Comparison of ENCODE assay signal across 13 cellular contexts in the genomic region with DNA sequence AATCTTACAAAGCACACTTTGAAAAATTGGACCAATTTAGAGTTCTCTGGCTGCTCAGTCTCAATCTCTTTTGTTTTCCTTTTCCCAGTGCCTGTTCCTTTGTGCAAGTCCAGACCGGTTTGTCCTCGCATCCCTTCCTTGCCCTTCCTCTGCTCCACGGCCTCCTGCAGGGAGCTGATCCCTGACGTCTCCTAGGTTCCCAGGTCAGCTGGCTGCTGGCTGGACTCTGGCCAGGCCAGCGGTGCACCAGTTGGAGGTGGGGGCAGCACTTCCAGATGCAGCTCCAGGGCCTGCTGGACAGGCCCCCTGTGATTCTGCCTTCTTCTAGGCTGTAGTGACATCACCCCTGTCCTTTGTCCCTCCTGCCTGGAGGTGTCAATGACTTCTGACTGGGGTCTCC. TPM values are rescaled to one million over a fixed set of nuclear protein-coding genes. Genes with fewer than 3 reads are reported as not detected.
DNase-seq lines count a peak whose midpoint lies in the region; ATAC-seq and TF ChIP-seq lines count a peak whose summit lies in the region.
"Had no signal": no experiment of that assay in that cellular context is flagged by ENCODE, and none has a peak within 500 bp of the region (broad histone marks: within the 10 kb centered on the region; RNA-seq: fewer than 3 reads in every experiment).

No MANE protein-coding gene starts in this region.

- H3K18ac ChIP-seq in mesendoderm (ENCODE audit: low read length): no peak overlapping the region

- H3K4me1 Mint-ChIP-seq in Caco-2 (ENCODE audit: low read depth, unreplicated experiment): peaks cover 39% of the 10 kb centered on the region
- peaks cover 0 to 4% (median 0%) of the 10 kb centered on the region in 7 donors for H3K4me1 Mint-ChIP-seq in naive thymus-derived CD4-positive, alpha-beta T cell
- H3K4me1 Mint-ChIP-seq: stimulated activated memory B cell treated with anti-CD40 and anti-IgM and Interleukin-4, amounts not matched to agents 10 μg/mL and 1 μg/mL and 100 μg/mL, for 72 hours had no signal

- H3K36me3 Mint-ChIP-seq in Caco-2 (ENCODE audit: insufficient read depth, unreplicated experiment): peaks cover 12% of the 10 kb centered on the region
- H3K36me3 Mint-ChIP-seq in naive thymus-derived CD4-positive, alpha-beta T cell: no peaks in the 10 kb centered on the region
- H3K36me3 Mint-ChIP-seq: natural killer cell treated with Interleukin-12 subunit alpha and Interleukin-12 subunit beta and Interleukin-15 and Interleukin-18, amount 100 ng/mL, for 72 hours; stimulated activated memory B cell treated with anti-CD40 and anti-IgM and Interleukin-4, amounts not matched to agents 10 μg/mL and 1 μg/mL and 100 μg/mL, for 72 hours had no signal

- no peaks in the 10 kb centered on the region for H3K27me3 Mint-ChIP-seq in Caco-2 (ENCODE audit: insufficient read depth, unreplicated experiment)
- H3K27me3 Mint-ChIP-seq in naive thymus-derived CD4-positive, alpha-beta T cell: peaks cover 0 to 9% (median 2%) of the 10 kb centered on the region in 5 donors
- H3K27me3 Mint-ChIP-seq: stimulated activated memory B cell treated with anti-CD40 and anti-IgM and Interleukin-4, amounts not matched to agents 10 μg/mL and 1 μg/mL and 100 μg/mL, for 72 hours had no signal

- peak; percentile 50 to 77 for DNase-seq in Caco-2
- peak; percentile 79 for DNase-seq in MG63
- peak; percentile 9 for DNase-seq in cerebellar cortex (ENCODE audit: low spot score)
- peak; percentile 31 for DNase-seq in mesendoderm
- DNase-seq in HEK293T (ENCODE audit: extremely low spot score): no peak
- DNase-seq in naive thymus-derived CD4-positive, alpha-beta T cell: no peak
- DNase-seq: activated CD8-positive, alpha-beta memory T cell treated with anti-CD3 and anti-CD28 coated beads for 24 hours; activated effector memory CD4-positive, alpha-beta T cell treated with Interleukin-2 at 50 U/mL for 16 hours; aorta had no signal

- no peak overlapping the region for H2BK15ac ChIP-seq in mesendoderm (replicated peaks; ENCODE audit: low read depth)

- H3K79me1 ChIP-seq in mesendoderm (ENCODE audit: low read length): no peaks in the 10 kb centered on the region

- no peak overlapping the region for H4K8ac ChIP-seq in mesendoderm (ENCODE audit: low read depth, low read length)

- intact Hi-C loops in Caco-2 (cut with micrococcal nuclease; ENCODE audit: unreplicated experiment): no loop called here
- intact Hi-C loops in naive thymus-derived CD4-positive, alpha-beta T cell (cut with micrococcal nuclease): no loop called here

- CTCF ChIA-PET in Caco-2 (lab: Charles Lee) (interaction anchor here (1.5 kb wide), 1 partner anchor 44 kb away, joined by 6 read pairs; no protein-coding TSS in a partner anchor), HEK293T (lab: Yijun Ruan, JAX) (no interaction called here)
- CTCF ChIA-PET in naive thymus-derived CD4-positive, alpha-beta T cell (lab: Charles Lee): no interaction called here

- no peak for TF ChIP-seq CTCF in Caco-2 (IDR thresholded peaks at IDR 0.05; ENCODE audit: insufficient read depth in 1 of 2, low read depth in 1 of 2, low read length in 1 of 2, severe bottlenecking in 1 of 2, unreplicated experiment in 1 of 2)

- no peak overlapping the region for H3K9ac ChIP-seq in mesendoderm (ENCODE audit: low read length)

- ATAC-seq in GM21528 (IDR thresholded peaks at IDR 0.05; ENCODE audit: low FRiP score, unreplicated experiment) (no peak), GM18868 (IDR thresholded peaks at IDR 0.05; ENCODE audit: unreplicated experiment) (no peak)
- no peak for ATAC-seq in naive thymus-derived CD4-positive, alpha-beta T cell
- ATAC-seq: stimulated activated memory B cell treated with anti-CD40 and anti-IgM and Interleukin-4, amounts not matched to agents 10 μg/mL and 1 μg/mL and 100 μg/mL, for 72 hours had no signal

- H4K5ac ChIP-seq in mesendoderm (ENCODE audit: low read length): no peak overlapping the region

- no peak overlapping the region for H3K23ac ChIP-seq in mesendoderm (ENCODE audit: low read length)

- H2BK120ac ChIP-seq in mesendoderm (ENCODE audit: low read depth, low read length): no peak overlapping the region

- no peaks in the 10 kb centered on the region for H3K9me3 Mint-ChIP-seq in Caco-2 (ENCODE audit: unreplicated experiment)
- H3K9me3 Mint-ChIP-seq in naive thymus-derived CD4-positive, alpha-beta T cell: no peaks in the 10 kb centered on the region
- H3K9me3 Mint-ChIP-seq: natural killer cell treated with Interleukin-12 subunit alpha and Interleukin-12 subunit beta and Interleukin-15 and Interleukin-18, amount 100 ng/mL, for 72 hours had no signal

- H3K4ac ChIP-seq in mesendoderm (ENCODE audit: low read depth, low read length): no peak overlapping the region

- POLR2A ChIA-PET in Caco-2 (lab: Charles Lee): no interaction called here
- POLR2A ChIA-PET in HEK293T (lab: Yijun Ruan, JAX): interaction anchor here (1.1 kb wide), 1 partner anchor 44 kb away, joined by 5 read pairs; the partner anchor contains the start of gene KPNA3
- POLR2A ChIA-PET in naive thymus-derived CD4-positive, alpha-beta T cell (lab: Charles Lee): no interaction called here

- H3K27me3 ChIP-seq in Caco-2 (replicated peaks; ENCODE audit: control insufficient read depth, insufficient read depth, low read length) (no peaks in the 10 kb centered on the region), MG63 (no peaks in the 10 kb centered on the region), mesendoderm (ENCODE audit: insufficient read depth, low read length, poor library complexity) (no peaks in the 10 kb centered on the region)
- no peaks in the 10 kb centered on the region for H3K27me3 ChIP-seq in naive thymus-derived CD4-positive, alpha-beta T cell (ENCODE audit: control insufficient read depth in 2 of 2, insufficient read depth in 2 of 2, low read length in 2 of 2)

- H3K9me3 ChIP-seq in Caco-2: no peaks in the 10 kb centered on the region
- 0 out of 2 replicates have a peak, but pooled peaks cover 2% of the 10 kb centered on the region for H3K9me3 ChIP-seq in MG63
- H3K9me3 ChIP-seq in naive thymus-derived CD4-positive, alpha-beta T cell (ENCODE audit: control insufficient read depth in 2 of 3, low read length in 3 of 3): no peaks in the 10 kb centered on the region

- H3K4me2 ChIP-seq in mesendoderm (ENCODE audit: low read length): no peak overlapping the region

- no TSS peak for BruUV-seq in Caco-2 (replicated peaks; lab: Mats Ljungman, UMichigan)

- H3K4me1 ChIP-seq in Caco-2 (peaks cover 50% of the 10 kb centered on the region), mesendoderm (ENCODE audit: control insufficient read depth, low read depth, low read length) (no peaks in the 10 kb centered on the region)
- no peaks in the 10 kb centered on the region for H3K4me1 ChIP-seq in naive thymus-derived CD4-positive, alpha-beta T cell (ENCODE audit: control insufficient read depth in 2 of 2, insufficient read depth in 2 of 2, low read length in 2 of 2)

- no peak overlapping the region for H3K4me3 ChIP-seq in Caco-2 (ENCODE audit: low read depth, low read length)
- H3K4me3 ChIP-seq in MG63: no peak overlapping the region
- no peak overlapping the region for H3K4me3 ChIP-seq in mesendoderm (ENCODE audit: low read length)
- no peak overlapping the region for H3K4me3 ChIP-seq in naive thymus-derived CD4-positive, alpha-beta T cell (ENCODE audit: low read length)

- H3K4me3 Mint-ChIP-seq in Caco-2 (ENCODE audit: unreplicated experiment): peak overlapping the region; percentile 22
- no peak overlapping the region for H3K4me3 Mint-ChIP-seq in naive thymus-derived CD4-positive, alpha-beta T cell
- H3K4me3 Mint-ChIP-seq: natural killer cell treated with Interleukin-12 subunit alpha and Interleukin-12 subunit beta and Interleukin-15 and Interleukin-18, amount 100 ng/mL, for 72 hours; stimulated activated memory B cell treated with anti-CD40 and anti-IgM and Interleukin-4, amounts not matched to agents 10 μg/mL and 1 μg/mL and 100 μg/mL, for 72 hours had no signal

- H3K27ac Mint-ChIP-seq in Caco-2 (ENCODE audit: unreplicated experiment): peak overlapping the region; percentile 84
- peak overlapping the region in 1 of 9 donors; percentile 44 for H3K27ac Mint-ChIP-seq in naive thymus-derived CD4-positive, alpha-beta T cell
- H3K27ac Mint-ChIP-seq: natural killer cell treated with Interleukin-12 subunit alpha and Interleukin-12 subunit beta and Interleukin-15 and Interleukin-18, amount 100 ng/mL, for 72 hours; stimulated activated memory B cell treated with anti-CD40 and anti-IgM and Interleukin-4, amounts not matched to agents 10 μg/mL and 1 μg/mL and 100 μg/mL, for 72 hours had no signal

- no CpG with 5 or more reads among the region's 5 CpGs for WGBS in mesendoderm (ENCODE audit: extremely low coverage, insufficient coverage, low lambda C conversion rate)

- no peak overlapping the region for H3K56ac ChIP-seq in mesendoderm (ENCODE audit: low read length)

- no peak overlapping the region for H2AK5ac ChIP-seq in mesendoderm (ENCODE audit: low read length)

- no peak overlapping the region for H3K27ac ChIP-seq in mesendoderm (ENCODE audit: low read depth, low read length)
- H3K27ac ChIP-seq in naive thymus-derived CD4-positive, alpha-beta T cell (ENCODE audit: low read depth, low read length): no peak overlapping the region

- H3K79me2 ChIP-seq in mesendoderm (ENCODE audit: control insufficient read depth, insufficient read depth, low read length): no peaks in the 10 kb centered on the region

- no peak overlapping the region for H2BK5ac ChIP-seq in mesendoderm (ENCODE audit: low read length)

- H3K36me3 ChIP-seq in Caco-2 (ENCODE audit: control insufficient read depth, insufficient read depth, low read length): no peaks in the 10 kb centered on the region
- no peaks in the 10 kb centered on the region for H3K36me3 ChIP-seq in MG63
- no peaks in the 10 kb centered on the region for H3K36me3 ChIP-seq in mesendoderm (ENCODE audit: control insufficient read depth, insufficient read depth, low read length)
- H3K36me3 ChIP-seq in naive thymus-derived CD4-positive, alpha-beta T cell (ENCODE audit: control insufficient read depth in 2 of 3, insufficient read depth in 3 of 3, low read length in 3 of 3): no peaks in the 10 kb centered on the region

TF ChIP-seq in HEK293T, 16 proteins besides CTCF, POLR2A, EP300 and RAD21:
- TF ChIP-seq FOXA1 (IDR thresholded peaks at IDR 0.05) (no peak), ELF4 (IDR thresholded peaks at IDR 0.05) (no peak), ARNT (IDR thresholded peaks at IDR 0.05) (no peak)

RNA-seq across cellular contexts. Expression of gene KPNA3, which starts 44.0 kb away (rescaled TPM):
- total RNA-seq in Caco-2 (2022): 81.3 and 81.9 TPM in 2 replicates
- 34.7 and 46.6 TPM in 2 replicates for total RNA-seq in MG63 (2014; rRNA removed; shearing (Covaris generic); ENCODE audit: low replicate concordance)
- 51.4 TPM for polyA plus RNA-seq in mesendoderm (2013, experiment 1 of 2)
- 50.6 TPM for polyA plus RNA-seq in mesendoderm (2013, experiment 2 of 2)
- 10 to 100 TPM; 17.0 to 38.7 (median 19.6) TPM for total RNA-seq in naive thymus-derived CD4-positive, alpha-beta T cell
- polyA plus RNA-seq in naive thymus-derived CD4-positive, alpha-beta T cell: 10 to 100 TPM; 19.6 to 23.0 TPM

Comparison
In these comparisons a context has a peak if more than half of its experiments do, and no peak if none do; other contexts are left out.
1. DNase-seq: peak in Caco-2 (2 of 2), MG63 (single experiment), cerebellar cortex (single experiment) and mesendoderm (single experiment); none in HEK293T (single experiment) and naive thymus-derived CD4-positive, alpha-beta T cell (0 of 9).